Comparison of ENCODE assay signal across 15 cellular contexts in genomic region chr10:46552526-46553237, GRCh38. TPM values are rescaled to one million over a fixed set of nuclear protein-coding genes. Genes with fewer than 3 reads are reported as not detected.
DNase-seq lines count a peak whose midpoint lies in the region; TF ChIP-seq lines count a peak whose summit lies in the region.
"Had no signal": no experiment of that assay in that cellular context is flagged by ENCODE, and none has a peak within 500 bp of the region (broad histone marks: within the 10 kb centered on the region; RNA-seq: fewer than 3 reads in every experiment).

No MANE protein-coding gene starts in this region.

- no peak for TF ChIP-seq CTCF in C4-2B (conservative IDR thresholded peaks at IDR 0.05)
- TF ChIP-seq CTCF in adrenal gland (IDR thresholded peaks at IDR 0.05) = no peak
- no peak for TF ChIP-seq CTCF in nephron progenitor cell (IDR thresholded peaks at IDR 0.05)

- H3K4me1 ChIP-seq in adrenal gland (replicated peaks in 1 of 2) = peaks cover 6 to 11% of the 10 kb centered on the region in 2 donors

- H3K36me3 Mint-ChIP-seq in nephron progenitor cell (ENCODE audit: low read depth) = no peaks in the 10 kb centered on the region
- H3K36me3 Mint-ChIP-seq: CD4-positive, alpha-beta memory T cell had no signal

- no peaks in the 10 kb centered on the region for H3K36me3 ChIP-seq in adrenal gland (replicated peaks in 1 of 2)
- H3K36me3 ChIP-seq: gastrocnemius medialis had no signal

- no peaks in the 10 kb centered on the region for H3K27me3 Mint-ChIP-seq in nephron progenitor cell (ENCODE audit: low read depth, poor library complexity)
- H3K27me3 Mint-ChIP-seq: effector memory CD8-positive, alpha-beta T cell had no signal

- H3K27ac Mint-ChIP-seq in nephron progenitor cell = no peak overlapping the region
- H3K27ac Mint-ChIP-seq: CD4-positive, alpha-beta memory T cell; effector memory CD8-positive, alpha-beta T cell; naive thymus-derived CD4-positive, alpha-beta T cell had no signal

- no peak overlapping the region for H3K4me3 Mint-ChIP-seq in nephron progenitor cell
- H3K4me3 Mint-ChIP-seq: CD4-positive, alpha-beta memory T cell; effector memory CD8-positive, alpha-beta T cell; naive thymus-derived CD4-positive, alpha-beta T cell had no signal

- TF ChIP-seq POLR2A in adrenal gland (IDR thresholded peaks at IDR 0.05) = no peak

- no peaks in the 10 kb centered on the region for H3K9me3 ChIP-seq in adrenal gland (replicated peaks in 1 of 3)
- H3K9me3 ChIP-seq: gastrocnemius medialis had no signal

- peak; percentile 26 for DNase-seq in 8988T
- DNase-seq in adrenal gland = peak in 4 of 7 donors; percentile 8 to 47 (median 10)
- peak; percentile 10 for DNase-seq in nephron progenitor cell
- no peak for DNase-seq in foreskin melanocyte
- no peak for DNase-seq in T-helper 1 cell
- no peak for DNase-seq in NCI-H1048 (lab: John Stamatoyannopoulos, UW)
- DNase-seq: H7, MM.1S, NCI-H524 had no signal

- H3K4me1 Mint-ChIP-seq in nephron progenitor cell = peaks cover 10% of the 10 kb centered on the region

- H3K27ac ChIP-seq in C4-2B (peak overlapping the region; percentile 73), adrenal gland (no peak overlapping the region)
- H3K27ac ChIP-seq: gastrocnemius medialis had no signal

- no peaks in the 10 kb centered on the region for H3K9me3 Mint-ChIP-seq in nephron progenitor cell
- H3K9me3 Mint-ChIP-seq: CD4-positive, alpha-beta memory T cell; effector memory CD8-positive, alpha-beta T cell; naive thymus-derived CD4-positive, alpha-beta T cell had no signal

- intact Hi-C loops in adrenal gland (cut with DNase I) = no loop called here

- 89 to 95% (median 93%) methylated on average over 10 of the region's 10 CpGs for WGBS in adrenal gland, 4 donors

- no peak overlapping the region for H3K4me3 ChIP-seq in adrenal gland
- H3K4me3 ChIP-seq: gastrocnemius medialis, skin epidermis had no signal

- peaks cover 47% of the 10 kb centered on the region for H3K27me3 ChIP-seq in adrenal gland

RNA-seq across cellular contexts. Expression of gene GPRIN2, which starts 3.8 kb away (rescaled TPM):
- total RNA-seq in adrenal gland = under 1 TPM in 2 of 8 donors, not detected in 6; 0.28 to 0.44 TPM
- under 1 TPM in 2 of 3 donors, not detected in 1; 0.17 to 0.56 TPM for polyA plus RNA-seq in adrenal gland
- total RNA-seq: CD4-positive, alpha-beta memory T cell; gastrocnemius medialis; naive thymus-derived CD4-positive, alpha-beta T cell had no signal
- polyA plus RNA-seq: CD4-positive, alpha-beta memory T cell; naive thymus-derived CD4-positive, alpha-beta T cell had no signal

RNA-seq across cellular contexts. Expression of gene SYT15, which starts 26.2 kb away (rescaled TPM):
- total RNA-seq in adrenal gland = 10 to 100 TPM in 1 of 8 donors, 1 to 10 TPM in 6, under 1 TPM in 1; 0.95 to 32.5 (median 2.8) TPM
- polyA plus RNA-seq in adrenal gland = 1 to 10 TPM in 2 of 3 donors, under 1 TPM in 1; 0.72 to 1.6 (median 1.3) TPM
- total RNA-seq: H7 had no signal

Comparison
In these comparisons a context has a peak if more than half of its experiments do, and no peak if none do; other contexts are left out.
1. DNase-seq: peak in 8988T (single experiment), adrenal gland (4 of 7) and nephron progenitor cell (single experiment); none in foreskin melanocyte (single experiment), T-helper 1 cell (0 of 5) and NCI-H1048 (single experiment).